Comparison of ENCODE assay signal across 20 cellular contexts in the genomic region with DNA sequence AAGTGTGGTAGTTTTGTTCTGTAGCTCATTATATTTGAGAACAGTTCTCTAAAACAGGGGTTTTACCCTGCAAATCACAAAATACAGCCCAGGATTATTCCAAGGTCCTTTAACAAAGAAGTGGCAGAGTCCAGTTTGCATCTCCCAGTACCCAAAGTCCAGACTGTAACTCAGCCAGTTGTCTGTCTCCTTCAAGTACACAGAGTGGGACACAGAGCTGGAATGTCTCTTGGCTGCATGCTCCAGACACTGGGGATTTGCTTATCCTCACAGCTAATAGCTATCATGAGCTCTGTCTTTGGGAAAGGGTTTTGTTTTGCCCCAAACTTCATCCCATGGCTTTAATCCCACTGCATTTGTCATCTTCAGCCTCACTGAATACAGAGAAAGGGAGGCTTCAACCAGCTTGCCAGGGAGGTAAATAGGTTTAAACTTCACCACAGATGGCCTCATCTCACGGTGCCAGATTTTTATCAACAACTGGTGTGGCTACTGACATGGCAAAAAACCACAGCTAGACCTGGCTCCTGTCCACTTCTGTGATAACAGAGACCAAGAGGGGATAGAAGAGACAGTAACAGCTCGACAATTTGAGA.
A peak's percentile ranks its signal among the peaks of the same experiment; 100 is the strongest.
DNase-seq lines count a peak whose midpoint lies in the region; ATAC-seq and TF ChIP-seq lines count a peak whose summit lies in the region.
"Had no signal": no experiment of that assay in that cellular context is flagged by ENCODE, and none has a peak within 500 bp of the region (broad histone marks: within the 10 kb centered on the region; RNA-seq: fewer than 3 reads in every experiment).

No MANE protein-coding gene starts in this region.

- H3K4me3 ChIP-seq in skeletal muscle cell (ENCODE audit: low read depth, low read length) (no peak overlapping the region), left lung (no peak overlapping the region)
- H3K4me3 ChIP-seq: A549, MG63 had no signal

- H3K27ac ChIP-seq in left lung, result no peak overlapping the region
- H3K27ac ChIP-seq: A549, C4-2B, neutrophil had no signal

- H3K27me3 Mint-ChIP-seq in activated naive CD4-positive, alpha-beta T cell treated with anti-CD3 and anti-CD28 coated beads, Interleukin-2, amount 10 ng/mL, durations not matched to agents 7 days and 5 days, result no peaks in the 10 kb centered on the region
- H3K27me3 Mint-ChIP-seq: activated CD4-positive, alpha-beta memory T cell treated with anti-CD3 and anti-CD28 coated beads for 36 hours had no signal

- ATAC-seq in GM18909 (IDR thresholded peaks at IDR 0.05; ENCODE audit: poor library complexity, unreplicated experiment), result no peak
- ATAC-seq in HG02759 (IDR thresholded peaks at IDR 0.05; ENCODE audit: unreplicated experiment), result no peak
- no peak for ATAC-seq in left lung
- ATAC-seq: A549, HCT116 had no signal

- H3K4me1 ChIP-seq in left lung, result no peaks in the 10 kb centered on the region
- H3K4me1 ChIP-seq: A549 had no signal

- H3K36me3 ChIP-seq in left lung, result no peaks in the 10 kb centered on the region
- H3K36me3 ChIP-seq: MG63, neutrophil had no signal

- DNase-seq in activated naive CD4-positive, alpha-beta T cell treated with anti-CD3 and anti-CD28 coated beads, Interleukin-2, amount 10 ng/mL, durations not matched to agents 7 days and 5 days, result no peak
- DNase-seq in activated naive CD4-positive, alpha-beta T cell (lab: John Stamatoyannopoulos, UW), result no peak
- peak; percentile 90 for DNase-seq in NCI-H82 (lab: John Stamatoyannopoulos, UW)
- DNase-seq in cerebellar cortex (ENCODE audit: low spot score), result peak; percentile 81
- peak; percentile 43 for DNase-seq in skeletal muscle cell (ENCODE audit: low read depth)
- DNase-seq in left lung, result no peak
- DNase-seq: activated CD4-positive, alpha-beta memory T cell treated with anti-CD3 and anti-CD28 coated beads for 36 hours; activated T-cell treated with anti-CD3 and anti-CD28 coated beads, Interleukin-2, amount 50 U/mL, for 1 hour; kidney glomerular epithelial cell; MG63; NCI-H187; NCI-H510A; stimulated activated CD4-positive, alpha-beta T cell treated with anti-CD3 and anti-CD28 coated beads, Interleukin-12 subunit alpha, Interleukin-12 subunit beta, amount 100 ng/mL, for 4 hours; T-helper 1 cell had no signal

- H3K27me3 ChIP-seq in left lung, result no peaks in the 10 kb centered on the region
- H3K27me3 ChIP-seq: MG63, neutrophil had no signal

- peaks cover 53% of the 10 kb centered on the region for H3K4me1 Mint-ChIP-seq in activated naive CD4-positive, alpha-beta T cell treated with anti-CD3 and anti-CD28 coated beads, Interleukin-2, amount 10 ng/mL, durations not matched to agents 7 days and 5 days

- peaks cover 0 to 10% of the 10 kb centered on the region in 2 donors for H3K9me3 ChIP-seq in left lung
- H3K9me3 ChIP-seq: MG63, neutrophil had no signal

- intact Hi-C loops in left lung (cut with DNase I), result no loop called here

- peak overlapping the region; percentile 8 for H3K27ac Mint-ChIP-seq in activated naive CD4-positive, alpha-beta T cell treated with anti-CD3 and anti-CD28 coated beads, Interleukin-2, amount 10 ng/mL, durations not matched to agents 7 days and 5 days
- H3K27ac Mint-ChIP-seq: activated CD4-positive, alpha-beta memory T cell treated with anti-CD3 and anti-CD28 coated beads for 36 hours had no signal

- peaks cover 45% of the 10 kb centered on the region for H3K36me3 Mint-ChIP-seq in activated naive CD4-positive, alpha-beta T cell treated with anti-CD3 and anti-CD28 coated beads, Interleukin-2, amount 10 ng/mL, durations not matched to agents 7 days and 5 days
- H3K36me3 Mint-ChIP-seq: activated CD4-positive, alpha-beta memory T cell treated with anti-CD3 and anti-CD28 coated beads for 36 hours had no signal

- H3K9me3 Mint-ChIP-seq in activated naive CD4-positive, alpha-beta T cell treated with anti-CD3 and anti-CD28 coated beads, Interleukin-2, amount 10 ng/mL, durations not matched to agents 7 days and 5 days, result peaks cover 30% of the 10 kb centered on the region
- H3K9me3 Mint-ChIP-seq: activated CD4-positive, alpha-beta memory T cell treated with anti-CD3 and anti-CD28 coated beads for 36 hours had no signal

- CTCF ChIA-PET in activated naive CD4-positive, alpha-beta T cell treated with anti-CD3 and anti-CD28 coated beads, Interleukin-2, amount 10 ng/mL, durations not matched to agents 7 days and 5 days (lab: Charles Lee), result interaction anchor here (1.9 kb wide), 1 partner anchor 11 kb away, joined by 5 read pairs; no protein-coding TSS in a partner anchor

- TF ChIP-seq CTCF in left lung (IDR thresholded peaks at IDR 0.05), result no peak

- no peak overlapping the region for H3K4me3 Mint-ChIP-seq in activated naive CD4-positive, alpha-beta T cell treated with anti-CD3 and anti-CD28 coated beads, Interleukin-2, amount 10 ng/mL, durations not matched to agents 7 days and 5 days
- H3K4me3 Mint-ChIP-seq: activated CD4-positive, alpha-beta memory T cell treated with anti-CD3 and anti-CD28 coated beads for 36 hours had no signal

Comparison
In these comparisons a context has a peak if more than half of its experiments do, and no peak if none do; other contexts are left out.
1. DNase-seq: peak in NCI-H82 (single experiment), cerebellar cortex (single experiment) and skeletal muscle cell (single experiment); none in activated naive CD4-positive, alpha-beta T cell treated with anti-CD3 and anti-CD28 coated beads, Interleukin-2, amount 10 ng/mL, durations not matched to agents 7 days and 5 days (single experiment), activated naive CD4-positive, alpha-beta T cell (0 of 4) and left lung (0 of 2).